Comparison of ENCODE assay signal across 19 cellular contexts in the genomic region with DNA sequence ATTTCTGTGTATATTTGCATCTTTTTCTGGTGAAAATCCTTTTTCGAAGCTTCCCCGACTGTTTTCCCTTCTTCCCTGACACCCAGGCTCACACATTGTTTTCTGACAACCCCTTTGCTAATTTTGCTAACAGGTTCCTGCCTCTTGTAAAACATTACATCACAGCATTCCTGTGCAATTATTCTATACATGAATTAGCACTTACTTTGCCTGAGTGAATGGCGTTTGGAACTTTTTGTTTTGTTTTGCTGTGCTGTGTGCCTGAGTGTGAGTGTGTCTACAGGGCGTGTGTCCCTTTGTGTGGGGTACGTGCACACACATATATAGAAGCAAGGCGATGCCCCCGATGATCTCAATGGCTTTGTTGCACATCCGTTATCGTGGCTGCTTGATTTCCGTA.
DNase-seq lines count a peak whose midpoint lies in the region; ATAC-seq and TF ChIP-seq lines count a peak whose summit lies in the region.
"Had no signal": no experiment of that assay in that cellular context is flagged by ENCODE, and none has a peak within 500 bp of the region (broad histone marks: within the 10 kb centered on the region; RNA-seq: fewer than 3 reads in every experiment).

No MANE protein-coding gene starts in this region.

- ATAC-seq in GM19397 (IDR thresholded peaks at IDR 0.05; ENCODE audit: unreplicated experiment) (no peak), HG02840 (IDR thresholded peaks at IDR 0.05; ENCODE audit: low FRiP score, unreplicated experiment) (no peak)
- ATAC-seq: HepG2; naive thymus-derived CD4-positive, alpha-beta T cell; SK-N-SH treated with all-trans-retinoic acid at 6 μM for 48 hours; stimulated activated effector memory CD8-positive, alpha-beta T cell treated with anti-CD3 and anti-CD28 coated beads, Interleukin-12 subunit alpha, Interleukin-12 subunit beta, amount 100 ng/mL, for 72 hours had no signal

- H2AFZ ChIP-seq in neural progenitor cell (replicated peaks), result no peak overlapping the region

- H3K27me3 Mint-ChIP-seq in neural progenitor cell (ENCODE audit: insufficient read depth, low read depth), result peaks cover 24% of the 10 kb centered on the region
- no peaks in the 10 kb centered on the region for H3K27me3 Mint-ChIP-seq in HFFc6 (ENCODE audit: insufficient read depth)

- H3K27me3 ChIP-seq in H7 (ENCODE audit: control insufficient read depth, insufficient read depth, low read length), result peaks cover 17% of the 10 kb centered on the region
- no peaks in the 10 kb centered on the region; the same call in 1 of the 2 replicates for H3K27me3 ChIP-seq in iPS DF 6.9 (ENCODE audit: control insufficient read depth, insufficient read depth, low read length)
- peaks cover 43% of the 10 kb centered on the region for H3K27me3 ChIP-seq in neural progenitor cell
- H3K27me3 ChIP-seq: testis had no signal

- H3K9me3 ChIP-seq in iPS DF 6.9 (ENCODE audit: control insufficient read depth, insufficient read depth, low read length) (no peaks in the 10 kb centered on the region), neural progenitor cell (ENCODE audit: low read depth) (no peaks in the 10 kb centered on the region)
- H3K9me3 ChIP-seq: testis had no signal

- H3K4me1 Mint-ChIP-seq in neural progenitor cell (peaks cover 77% of the 10 kb centered on the region), HFFc6 (ENCODE audit: low read depth) (no peaks in the 10 kb centered on the region)
- H3K4me1 Mint-ChIP-seq: stimulated activated effector memory CD8-positive, alpha-beta T cell treated with anti-CD3 and anti-CD28 coated beads, Interleukin-12 subunit alpha, Interleukin-12 subunit beta, amount 100 ng/mL, for 72 hours had no signal

- peak overlapping the region; percentile 75 for H3K4me2 ChIP-seq in neural progenitor cell

- H3K9me3 Mint-ChIP-seq in neural progenitor cell, result no peaks in the 10 kb centered on the region
- H3K9me3 Mint-ChIP-seq in HFFc6, result peaks cover 40% of the 10 kb centered on the region

- peaks cover 3% of the 10 kb centered on the region for H3K4me1 ChIP-seq in iPS DF 6.9 (ENCODE audit: control insufficient read depth, insufficient read depth, low read length)
- peaks cover 46% of the 10 kb centered on the region for H3K4me1 ChIP-seq in neural progenitor cell
- H3K4me1 ChIP-seq: testis had no signal

- no peak for DNase-seq in H7
- DNase-seq in astrocyte of the cerebellum (ENCODE audit: low read depth), result no peak
- no peak for DNase-seq in iPS DF 6.9 (ENCODE audit: low read depth, low spot score)
- DNase-seq in neural progenitor cell (ENCODE audit: low spot score), result peak; percentile 51
- no peak for DNase-seq in HFFc6
- no peak for DNase-seq in stimulated activated CD4-positive, alpha-beta T cell treated with anti-CD3 and anti-CD28 coated beads, Interleukin-4, amount 100 ng/mL, for 4 hours
- DNase-seq: activated CD4-positive, alpha-beta T cell treated with anti-CD3 and anti-CD28 coated beads, Interleukin-2, amount 50 U/mL, for 48 hours; activated gamma-delta T cell; CD4-positive, alpha-beta memory T cell; GDM1; GOT3; mammary epithelial cell; naive thymus-derived CD4-positive, alpha-beta T cell; testis had no signal

- in situ Hi-C loops in astrocyte of the cerebellum (cut with HindIII; ENCODE audit: low sequenced_read_pairs), result no loop called here

- H3K9ac ChIP-seq in neural progenitor cell, result no peak overlapping the region

- H3K79me2 ChIP-seq in neural progenitor cell (ENCODE audit: low read depth), result no peaks in the 10 kb centered on the region

- H3K36me3 ChIP-seq in H7 (replicated peaks; ENCODE audit: control insufficient read depth, insufficient read depth, low read length), result no peaks in the 10 kb centered on the region
- H3K36me3 ChIP-seq in iPS DF 6.9 (ENCODE audit: control insufficient read depth, insufficient read depth, low read length), result no peaks in the 10 kb centered on the region
- no peaks in the 10 kb centered on the region for H3K36me3 ChIP-seq in neural progenitor cell

- H3K27ac Mint-ChIP-seq in neural progenitor cell, result peak overlapping the region; percentile 57
- H3K27ac Mint-ChIP-seq in HFFc6, result no peak overlapping the region
- H3K27ac Mint-ChIP-seq: CD4-positive, alpha-beta memory T cell; naive thymus-derived CD4-positive, alpha-beta T cell; stimulated activated effector memory CD8-positive, alpha-beta T cell treated with anti-CD3 and anti-CD28 coated beads, Interleukin-12 subunit alpha, Interleukin-12 subunit beta, amount 100 ng/mL, for 72 hours had no signal

- no peaks in the 10 kb centered on the region for H3K36me3 Mint-ChIP-seq in neural progenitor cell
- peaks cover 5% of the 10 kb centered on the region; the same call in 1 of the 2 replicates for H3K36me3 Mint-ChIP-seq in HFFc6 (ENCODE audit: low read depth)
- H3K36me3 Mint-ChIP-seq: CD4-positive, alpha-beta memory T cell; naive thymus-derived CD4-positive, alpha-beta T cell; stimulated activated effector memory CD8-positive, alpha-beta T cell treated with anti-CD3 and anti-CD28 coated beads, Interleukin-12 subunit alpha, Interleukin-12 subunit beta, amount 100 ng/mL, for 72 hours had no signal

- H3K4me3 ChIP-seq in H7 (ENCODE audit: insufficient read depth, low read depth, low read length), result peak overlapping the region; percentile 41
- H3K4me3 ChIP-seq in astrocyte of the cerebellum (ENCODE audit: low read depth, low read length), result peak overlapping the region; percentile 34
- H3K4me3 ChIP-seq in iPS DF 6.9 (ENCODE audit: low read length), result peak overlapping the region; percentile 17; the same call in 1 of the 2 replicates
- H3K4me3 ChIP-seq in neural progenitor cell, result peak overlapping the region; percentile 43
- H3K4me3 ChIP-seq: testis had no signal

- TF ChIP-seq CTCF in astrocyte of the cerebellum (IDR thresholded peaks at IDR 0.05; ENCODE audit: low read depth, low read length, missing control alignments) (no peak), neural progenitor cell (IDR thresholded peaks at IDR 0.05) (no peak), HFFc6 (IDR thresholded peaks at IDR 0.05) (no peak)

- WGBS in iPS DF 6.9 (ENCODE audit: insufficient coverage, insufficient read length), result no CpG with 5 or more reads among the region's 10 CpGs

- H3K4me3 Mint-ChIP-seq in neural progenitor cell (peak overlapping the region; percentile 79), HFFc6 (no peak overlapping the region)
- H3K4me3 Mint-ChIP-seq: CD4-positive, alpha-beta memory T cell; naive thymus-derived CD4-positive, alpha-beta T cell; stimulated activated effector memory CD8-positive, alpha-beta T cell treated with anti-CD3 and anti-CD28 coated beads, Interleukin-12 subunit alpha, Interleukin-12 subunit beta, amount 100 ng/mL, for 72 hours had no signal

- peaks cover 19% of the 10 kb centered on the region for H4K20me1 ChIP-seq in neural progenitor cell (ENCODE audit: low read depth)

- H3F3A ChIP-seq in neural progenitor cell (ENCODE audit: low read depth), result peaks cover 27% of the 10 kb centered on the region

- H3K27ac ChIP-seq in iPS DF 6.9 (ENCODE audit: low read length) (no peak overlapping the region), neural progenitor cell (no peak overlapping the region)
- H3K27ac ChIP-seq: testis had no signal
